ENCODE assay signal across 12 cellular contexts in genomic region chr17:43232021-43232699, GRCh38. TPM values are rescaled to one million over a fixed set of nuclear protein-coding genes. Genes with fewer than 3 reads are reported as not detected.
DNase-seq lines count a peak whose midpoint lies in the region; ATAC-seq, FAIRE-seq and TF ChIP-seq lines count a peak whose summit lies in the region.
"Not testable (repeated sequence)": the region's sequence is repeated elsewhere in the genome, so short reads cannot be mapped to it uniquely, and the experiment has no call there.
"Had no signal": no experiment of that assay in that cellular context is flagged by ENCODE, and none has a peak within 500 bp of the region (broad histone marks: within the 10 kb centered on the region; RNA-seq: fewer than 3 reads in every experiment).

No MANE protein-coding gene starts in this region.

- not testable (repeated sequence) for H2BK15ac ChIP-seq in mesendoderm (replicated peaks; ENCODE audit: low read depth)

- not testable (repeated sequence) for DNase-seq in CD14-positive monocyte (ENCODE audit: low spot score); GM12878 (ENCODE audit: low read depth, low spot score); mesendoderm
- DNase-seq in OCI-LY7 (ENCODE audit: low spot score) (peak; percentile 13), globus pallidus (ENCODE audit: low spot score) (peak; percentile 24), progenitor cell of endocrine pancreas (ENCODE audit: low spot score, unreplicated experiment) (peak; percentile 56), thyroid gland (peak; percentile 11 to 44)
- peak; percentile 35 to 38 for DNase-seq in activated CD4-positive, alpha-beta T cell treated with anti-CD3 and anti-CD28 coated beads, Interleukin-2, amount 50 U/mL, for 48 hours

- in situ Hi-C loops in GM12878 (cut with MboI) = not testable (repeated sequence)

- not testable (repeated sequence) for TF ChIP-seq CTCF in CD14-positive monocyte (IDR thresholded peaks at IDR 0.05); OCI-LY7 (conservative IDR thresholded peaks at IDR 0.05; ENCODE audit: low read length); GM12878 (IDR thresholded peaks at IDR 0.05 in 2 of 3, conservative IDR thresholded peaks at IDR 0.05 in 1 of 3; ENCODE audit: control insufficient read depth in 2 of 3, extremely low read depth in 1 of 3, insufficient read depth in 1 of 3, low read depth in 3 of 3, low read length in 3 of 3); progenitor cell of endocrine pancreas (IDR thresholded peaks at IDR 0.05; ENCODE audit: unreplicated experiment); thyroid gland (IDR thresholded peaks at IDR 0.05)

- not testable (repeated sequence) for H2AFZ ChIP-seq in OCI-LY7 (ENCODE audit: low read length); GM12878 (ENCODE audit: control insufficient read depth, low read depth, low read length)

- H3K18ac ChIP-seq in mesendoderm (ENCODE audit: low read length) = peak overlapping the region; percentile 89

- not testable (repeated sequence) for H3K27me3 Mint-ChIP-seq in CD14-positive monocyte (ENCODE audit: low read depth in 3 of 3); progenitor cell of endocrine pancreas

- H3K4me3 ChIP-seq in OCI-LY7 (ENCODE audit: low read depth, low read length, poor library complexity, severe bottlenecking) = peak overlapping the region; percentile 33
- H3K4me3 ChIP-seq in GM12878; mesendoderm (ENCODE audit: low read length): not testable (repeated sequence)
- H3K4me3 ChIP-seq in thyroid gland (replicated peaks in 1 of 3) = peak overlapping the region in 1 of 3 donors; percentile 13

- not testable (repeated sequence) for H2AK5ac ChIP-seq in mesendoderm (ENCODE audit: low read length)

- not testable (repeated sequence) for TF ChIP-seq EP300 in GM12878 (IDR thresholded peaks at IDR 0.05; ENCODE audit: borderline replicate concordance in 1 of 2, control insufficient read depth in 1 of 2, low read depth in 2 of 2, low read length in 2 of 2)

- not testable (repeated sequence) for H2BK5ac ChIP-seq in mesendoderm (ENCODE audit: low read length)

- not testable (repeated sequence) for ATAC-seq in GM12878

- not testable (repeated sequence) for H3K9ac ChIP-seq in GM12878 (ENCODE audit: control insufficient read depth, insufficient read depth, low read length); mesendoderm (ENCODE audit: low read length)

- H3K23ac ChIP-seq in mesendoderm (ENCODE audit: low read length) = not testable (repeated sequence)

- intact Hi-C loops in CD14-positive monocyte (cut with micrococcal nuclease); OCI-LY7 (cut with micrococcal nuclease; ENCODE audit: unreplicated experiment); GM12878 (cut with micrococcal nuclease; ENCODE audit: unreplicated experiment); thyroid gland (cut with DNase I): not testable (repeated sequence)

- H3K27ac ChIP-seq in OCI-LY7 (ENCODE audit: low read depth, low read length, poor library complexity, severe bottlenecking) (peak overlapping the region; percentile 3), thyroid gland (peak overlapping the region in 1 of 3 donors; percentile 44)
- not testable (repeated sequence) for H3K27ac ChIP-seq in GM12878 (ENCODE audit: control insufficient read depth, insufficient read depth); mesendoderm (ENCODE audit: low read depth, low read length)

- TSS peak; percentile 97 for BruUV-seq in OCI-LY7 (replicated peaks; lab: Mats Ljungman, UMichigan)
- TSS peak; percentile 95 for BruUV-seq in GM12878 (replicated peaks; lab: Mats Ljungman, UMichigan)

- SMC1A ChIA-PET in GM12878 (lab: Charles Lee; ENCODE audit: uncharacterized antibody, unreplicated experiment) = not testable (repeated sequence)

- not testable (repeated sequence) for H3K4me1 ChIP-seq in OCI-LY7 (ENCODE audit: insufficient read depth, low read length, poor library complexity, severe bottlenecking); GM12878 (ENCODE audit: control insufficient read depth, insufficient read depth, low read length); mesendoderm (ENCODE audit: control insufficient read depth, low read depth, low read length); thyroid gland

- H3K36me3 Mint-ChIP-seq in CD14-positive monocyte; progenitor cell of endocrine pancreas (ENCODE audit: insufficient read depth): not testable (repeated sequence)

- not testable (repeated sequence) for H2BK120ac ChIP-seq in mesendoderm (ENCODE audit: low read depth, low read length)

- not testable (repeated sequence) for H3K9me2 ChIP-seq in OCI-LY7 (ENCODE audit: insufficient read depth, low read length)

- H3K4me1 Mint-ChIP-seq in CD14-positive monocyte; progenitor cell of endocrine pancreas (ENCODE audit: low read depth): not testable (repeated sequence)

- 70% methylated on average over 19 of the region's 24 CpGs for WGBS in GM12878 (ENCODE audit: insufficient coverage, insufficient replicate concordance, low lambda C conversion rate, missing lambda C conversion rate)
- WGBS in mesendoderm (ENCODE audit: extremely low coverage, insufficient coverage, low lambda C conversion rate) = no CpG with 5 or more reads among the region's 24 CpGs
- WGBS in thyroid gland, 2 donors = 84 to 100% methylated on average over 2 to 21 of the region's 24 CpGs

- not testable (repeated sequence) for H3K79me1 ChIP-seq in mesendoderm (ENCODE audit: low read length)

- RAD21 ChIA-PET in GM12878 (lab: Charles Lee; ENCODE audit: unreplicated experiment) = not testable (repeated sequence)

- H3K79me2 ChIP-seq in OCI-LY7 (ENCODE audit: insufficient read depth, low read depth, low read length); GM12878 (ENCODE audit: control insufficient read depth, insufficient read depth, low read length); mesendoderm (ENCODE audit: control insufficient read depth, insufficient read depth, low read length): not testable (repeated sequence)

- not testable (repeated sequence) for TF ChIP-seq POLR2A in GM12878 (IDR thresholded peaks at IDR 0.05; ENCODE audit: low read depth, low read length); thyroid gland (IDR thresholded peaks at IDR 0.05)

- H3K4me2 ChIP-seq in OCI-LY7 (ENCODE audit: low read length) (peak overlapping the region; percentile 58), GM12878 (ENCODE audit: control insufficient read depth, insufficient read depth) (peak overlapping the region; percentile 55)
- not testable (repeated sequence) for H3K4me2 ChIP-seq in mesendoderm (ENCODE audit: low read length)

- peak overlapping the region; percentile 26 to 37 for H3K4me3 Mint-ChIP-seq in CD14-positive monocyte
- not testable (repeated sequence) for H3K4me3 Mint-ChIP-seq in progenitor cell of endocrine pancreas (ENCODE audit: low read depth)

- not testable (repeated sequence) for FAIRE-seq in GM12878 (lab: Jason Lieb, UNC)

- peak overlapping the region in 2 of 7 donors; percentile 35 to 48 for H3K27ac Mint-ChIP-seq in CD14-positive monocyte
- not testable (repeated sequence) for H3K27ac Mint-ChIP-seq in progenitor cell of endocrine pancreas

- H4K5ac ChIP-seq in mesendoderm (ENCODE audit: low read length) = not testable (repeated sequence)

- not testable (repeated sequence) for H3K27me3 ChIP-seq in GM12878 (replicated peaks in 1 of 2; ENCODE audit: control insufficient read depth in 2 of 2, insufficient read depth in 2 of 2, low read length in 1 of 2); mesendoderm (ENCODE audit: insufficient read depth, low read length, poor library complexity); thyroid gland

- TF ChIP-seq RAD21 in GM12878 (IDR thresholded peaks at IDR 0.05; ENCODE audit: insufficient read depth, low read depth, low read length) = not testable (repeated sequence)

- H3K9me3 ChIP-seq in OCI-LY7 (ENCODE audit: low read length); GM12878 (replicated peaks; ENCODE audit: control insufficient read depth, insufficient read depth, low read length); thyroid gland: not testable (repeated sequence)

- not testable (repeated sequence) for H3K9me3 Mint-ChIP-seq in CD14-positive monocyte; progenitor cell of endocrine pancreas (ENCODE audit: low read depth)

- not testable (repeated sequence) for H4K20me1 ChIP-seq in OCI-LY7 (ENCODE audit: insufficient read depth, low read length); GM12878 (ENCODE audit: control insufficient read depth, insufficient read depth)

- H4K8ac ChIP-seq in mesendoderm (ENCODE audit: low read depth, low read length) = not testable (repeated sequence)

- not testable (repeated sequence) for H3K4ac ChIP-seq in mesendoderm (ENCODE audit: low read depth, low read length)

- CTCF ChIA-PET in OCI-LY7 (lab: Charles Lee; ENCODE audit: unreplicated experiment); GM12878 (lab: Yijun Ruan, JAX): not testable (repeated sequence)

- H3K56ac ChIP-seq in mesendoderm (ENCODE audit: low read length) = not testable (repeated sequence)

- H3K36me3 ChIP-seq in OCI-LY7 (ENCODE audit: insufficient read depth, low read length); GM12878 (ENCODE audit: control insufficient read depth in 2 of 2, insufficient read depth in 2 of 2, low read length in 1 of 2); mesendoderm (ENCODE audit: control insufficient read depth, insufficient read depth, low read length); thyroid gland: not testable (repeated sequence)

- POLR2A ChIA-PET in OCI-LY7 (lab: Charles Lee); GM12878 (lab: Charles Lee): not testable (repeated sequence)

RNA-seq across cellular contexts. Expression of gene RNU2-1, which starts 1.6 kb away (rescaled TPM):
- polyA plus RNA-seq in CD14-positive monocyte (not detected), GM12878 (2011; rRNA removed) (not detected in 2 replicates), GM12878 (2014; fragmentation: Illumina TruSeq; extraction: Trizol) (not detected in 2 replicates), GM12878 (2014; fragmentation: Nextera tagmentation; extraction: Ambion mirVana) (not detected), GM12878 (2014; rRNA removed) (not detected in 2 replicates), GM12878 (2016; fragmentation: Nextera tagmentation; extraction: Ambion mirVana) (10 to 100 TPM; 17.5 to 17.7 TPM)
- total RNA-seq in OCI-LY7 (2014; rRNA removed; shearing (Covaris generic)) = not detected in 2 replicates
- total RNA-seq in OCI-LY7 (2022) (7,263 and 7,340 TPM in 2 replicates), GM12878 (2014; rRNA removed) (not detected in 2 replicates), GM12878 (2014; rRNA removed; fragmentation: Illumina TruSeq; extraction: Trizol) (not detected in 2 replicates), GM12878 (2021) (9,631 and 10,813 TPM in 2 replicates), progenitor cell of endocrine pancreas (7,084 and 7,668 TPM in 2 replicates), thyroid gland (not detected)
- not detected in 2 replicates for total RNA-seq in GM12878 (2013; cell fraction: nucleolus; rRNA removed)
- not detected for polyA plus RNA-seq in GM12878 (2011; ENCODE audit: low read depth)
- not detected in 2 replicates for polyA plus RNA-seq in GM12878 (2011; cell fraction: cytosol; rRNA removed)
- polyA plus RNA-seq in GM12878 (2011; cell fraction: nucleus; rRNA removed) = not detected in 2 replicates
- polyA plus RNA-seq in GM12878 (2012) = not detected in 2 replicates
- not detected in 2 replicates for polyA minus RNA-seq in GM12878 (2011; rRNA and poly(A)+ RNA removed)
- not detected in 2 replicates for polyA minus RNA-seq in GM12878 (2011; cell fraction: cytosol; rRNA and poly(A)+ RNA removed)
- not detected in 2 replicates for polyA minus RNA-seq in GM12878 (2011; cell fraction: nucleus; rRNA and poly(A)+ RNA removed)
- polyA plus RNA-seq in mesendoderm (2013, experiment 1 of 2) = not detected
- not detected for polyA plus RNA-seq in mesendoderm (2013, experiment 2 of 2)
- total RNA-seq: bronchial epithelial cell, G401, pulmonary artery endothelial cell had no signal

RNA-seq across cellular contexts. Expression of gene CCDC200, which starts 3.7 kb away (rescaled TPM):
- polyA plus RNA-seq in CD14-positive monocyte (not detected), GM12878 (2011; rRNA removed) (not detected in 2 replicates), GM12878 (2014; fragmentation: Illumina TruSeq; extraction: Trizol) (not detected in 2 replicates), GM12878 (2014; fragmentation: Nextera tagmentation; extraction: Ambion mirVana) (1 to 10 TPM in 1 of 2 experiments, under 1 TPM in 1; 0.46 to 2.3 TPM), GM12878 (2014; rRNA removed) (not detected in 2 replicates), GM12878 (2016; fragmentation: Nextera tagmentation; extraction: Ambion mirVana) (1 to 10 TPM; 3.2 to 3.9 TPM)
- not detected in 2 replicates for total RNA-seq in OCI-LY7 (2014; rRNA removed; shearing (Covaris generic))
- total RNA-seq in OCI-LY7 (2022) (not detected in 2 replicates), GM12878 (2014; rRNA removed) (not detected in 2 replicates), GM12878 (2014; rRNA removed; fragmentation: Illumina TruSeq; extraction: Trizol) (not detected in 2 replicates), GM12878 (2021) (not detected in 2 replicates), progenitor cell of endocrine pancreas (not detected in 2 replicates), thyroid gland (not detected)
- total RNA-seq in GM12878 (2013; cell fraction: nucleolus; rRNA removed) = not detected in 2 replicates
- 1.7 TPM for polyA plus RNA-seq in GM12878 (2011; ENCODE audit: low read depth)
- not detected in 2 replicates for polyA plus RNA-seq in GM12878 (2011; cell fraction: cytosol; rRNA removed)
- polyA plus RNA-seq in GM12878 (2011; cell fraction: nucleus; rRNA removed) = not detected in 2 replicates
- 3.0 and 6.4 TPM in 2 replicates for polyA plus RNA-seq in GM12878 (2012)
- polyA minus RNA-seq in GM12878 (2011; rRNA and poly(A)+ RNA removed) = not detected in 2 replicates
- not detected in 2 replicates for polyA minus RNA-seq in GM12878 (2011; cell fraction: cytosol; rRNA and poly(A)+ RNA removed)
- polyA minus RNA-seq in GM12878 (2011; cell fraction: nucleus; rRNA and poly(A)+ RNA removed) = not detected in 2 replicates
- polyA plus RNA-seq in mesendoderm (2013, experiment 1 of 2) = not detected
- polyA plus RNA-seq in mesendoderm (2013, experiment 2 of 2) = not detected
- total RNA-seq: bronchial epithelial cell, esophagus mucosa, G401, pulmonary artery endothelial cell had no signal

RNA-seq across cellular contexts. Expression of gene TMEM106A, which starts 20.5 kb away (rescaled TPM):
- polyA plus RNA-seq in CD14-positive monocyte (1 to 10 TPM; 6.9 to 8.0 TPM), GM12878 (2011; rRNA removed) (8.7 and 13.9 TPM in 2 replicates), GM12878 (2014; fragmentation: Illumina TruSeq; extraction: Trizol) (9.0 and 11.5 TPM in 2 replicates), GM12878 (2014; fragmentation: Nextera tagmentation; extraction: Ambion mirVana) (1 to 10 TPM; 2.3 to 2.6 TPM), GM12878 (2014; rRNA removed) (9.3 and 13.1 TPM in 2 replicates), GM12878 (2016; fragmentation: Nextera tagmentation; extraction: Ambion mirVana) (10 to 100 TPM in 1 of 2 experiments, 1 to 10 TPM in 1; 8.8 to 14.1 TPM)
- 7.1 and 9.4 TPM in 2 replicates for total RNA-seq in OCI-LY7 (2014; rRNA removed; shearing (Covaris generic))
- total RNA-seq in OCI-LY7 (2022) (17.1 and 19.1 TPM in 2 replicates), GM12878 (2014; rRNA removed) (7.9 and 8.9 TPM in 2 replicates), GM12878 (2014; rRNA removed; fragmentation: Illumina TruSeq; extraction: Trizol) (8.0 and 9.3 TPM in 2 replicates), GM12878 (2021) (14.6 and 18.7 TPM in 2 replicates), progenitor cell of endocrine pancreas (5.1 and 8.6 TPM in 2 replicates), thyroid gland (10 to 100 TPM in 3 of 4 donors, 1 to 10 TPM in 1; 9.0 to 14.4 (median 12.5) TPM)
- 81.0 and 84.7 TPM in 2 replicates for total RNA-seq in GM12878 (2013; cell fraction: nucleolus; rRNA removed)
- 5.2 TPM for polyA plus RNA-seq in GM12878 (2011; ENCODE audit: low read depth)
- polyA plus RNA-seq in GM12878 (2011; cell fraction: cytosol; rRNA removed) = 16.2 and 19.0 TPM in 2 replicates
- 26.4 and 28.4 TPM in 2 replicates for polyA plus RNA-seq in GM12878 (2011; cell fraction: nucleus; rRNA removed)
- 7.1 and 8.9 TPM in 2 replicates for polyA plus RNA-seq in GM12878 (2012)
- polyA minus RNA-seq in GM12878 (2011; rRNA and poly(A)+ RNA removed) = 30.3 and 37.9 TPM in 2 replicates
- 6.7 TPM in 2 replicates for polyA minus RNA-seq in GM12878 (2011; cell fraction: cytosol; rRNA and poly(A)+ RNA removed)
- 15.8 and 32.4 TPM in 2 replicates for polyA minus RNA-seq in GM12878 (2011; cell fraction: nucleus; rRNA and poly(A)+ RNA removed)
- polyA plus RNA-seq in mesendoderm (2013, experiment 1 of 2) = 1.9 TPM
- polyA plus RNA-seq in mesendoderm (2013, experiment 2 of 2) = 2.0 TPM
- total RNA-seq: G401 had no signal
